Comparison of ENCODE assay signal across 8 cellular contexts in genomic region chr14:73269729-73270651, GRCh38. TPM values are rescaled to one million over a fixed set of nuclear protein-coding genes. Genes with fewer than 3 reads are reported as not detected.
DNase-seq lines count a peak whose midpoint lies in the region; ATAC-seq and TF ChIP-seq lines count a peak whose summit lies in the region.

No MANE protein-coding gene starts in this region.

- no peaks in the 10 kb centered on the region for H3K79me2 ChIP-seq in osteoblast (ENCODE audit: insufficient read depth, low read length)

- H3K4me1 ChIP-seq in RWPE2 (ENCODE audit: insufficient read depth, poor library complexity, severe bottlenecking), result no peaks in the 10 kb centered on the region
- peaks cover 9% of the 10 kb centered on the region for H3K4me1 ChIP-seq in osteoblast (ENCODE audit: insufficient read depth, low read length)

- TF ChIP-seq CTCF in RWPE2 (IDR thresholded peaks at IDR 0.05; ENCODE audit: poor library complexity, severe bottlenecking) (no peak), fibroblast of the aortic adventitia (IDR thresholded peaks at IDR 0.05; ENCODE audit: insufficient read depth, low read length) (no peak), osteoblast (IDR thresholded peaks at IDR 0.05; ENCODE audit: extremely low read depth, low read depth, low read length) (no peak)

- H3K9me3 ChIP-seq in RWPE2 (ENCODE audit: severe bottlenecking) (no peaks in the 10 kb centered on the region), osteoblast (ENCODE audit: low read depth, low read length) (no peaks in the 10 kb centered on the region)

- H3K27me3 ChIP-seq in RWPE2 (ENCODE audit: insufficient read depth, poor library complexity, severe bottlenecking) (no peaks in the 10 kb centered on the region), osteoblast (ENCODE audit: insufficient read depth, low read length) (no peaks in the 10 kb centered on the region)

- H2AFZ ChIP-seq in osteoblast (ENCODE audit: low read length), result peak overlapping the region; percentile 14

- no peaks in the 10 kb centered on the region for H4K20me1 ChIP-seq in osteoblast (ENCODE audit: insufficient read depth, low read length)

- H3K27ac ChIP-seq in RWPE2 (ENCODE audit: poor library complexity, severe bottlenecking) (no peak overlapping the region), osteoblast (ENCODE audit: low read depth, low read length) (peak overlapping the region; percentile 39)

- H3K36me3 ChIP-seq in RWPE2 (ENCODE audit: low read depth) (peaks cover 3% of the 10 kb centered on the region; the same call in 1 of the 2 replicates), osteoblast (ENCODE audit: insufficient read depth, low read length) (peaks cover 16% of the 10 kb centered on the region)

- DNase-seq in GM03348 (ENCODE audit: low spot score), result peak; percentile 14
- no peak for DNase-seq in RWPE2 (ENCODE audit: low spot score)
- DNase-seq in fibroblast of the aortic adventitia (ENCODE audit: low read depth), result peak; percentile 35
- DNase-seq in osteoblast (ENCODE audit: insufficient read length, low spot score, missing footprints), result peak; percentile 93
- DNase-seq in inferior parietal cortex (ENCODE audit: extremely low spot score), result no peak
- no peak for DNase-seq in NCI-H226
- DNase-seq in HUDEP-2 (lab: John Stamatoyannopoulos, UW; ENCODE audit: unreplicated experiment in 76 of 76), result no peak

- H3K4me3 ChIP-seq in RWPE2 (ENCODE audit: severe bottlenecking) (peak overlapping the region; percentile 11), fibroblast of the aortic adventitia (ENCODE audit: low read depth, low read length) (peak overlapping the region; percentile 41), osteoblast (ENCODE audit: insufficient read depth, low read length) (peak overlapping the region; percentile 70)

- ATAC-seq in GM21447 (IDR thresholded peaks at IDR 0.05; ENCODE audit: unreplicated experiment), result peak; percentile 66
- peak; percentile 50 for ATAC-seq in RWPE2 (ENCODE audit: low read depth)

- peak overlapping the region; percentile 88 for H3K4me2 ChIP-seq in osteoblast (ENCODE audit: insufficient read depth, low read length)

RNA-seq across cellular contexts. Expression of gene PAPLN, which starts 32.7 kb away (rescaled TPM):
- total RNA-seq in fibroblast of the aortic adventitia (ENCODE audit: low replicate concordance) (3.0 TPM in 2 replicates), osteoblast (5.3 and 5.8 TPM in 2 replicates)

Comparison
In these comparisons a context has a peak if more than half of its experiments do, and no peak if none do; other contexts are left out.
1. DNase-seq: peak in GM03348 (single experiment), fibroblast of the aortic adventitia (single experiment) and osteoblast (single experiment); none in RWPE2 (single experiment), inferior parietal cortex (single experiment), NCI-H226 (single experiment) and HUDEP-2 (0 of 76).
2. H3K4me3 ChIP-seq: peak in every context shown above with its lines; median percentile 70 in osteoblast; 41 in fibroblast of the aortic adventitia; 11 in RWPE2.